22 cellular contexts compared by ENCODE assay signal in genomic region chr21:33751120-33751519, GRCh38.
A peak's percentile ranks its signal among the peaks of the same experiment; 100 is the strongest.
DNase-seq lines count a peak whose midpoint lies in the region; ATAC-seq, FAIRE-seq and TF ChIP-seq lines count a peak whose summit lies in the region.
"Had no signal": no experiment of that assay in that cellular context is flagged by ENCODE, and none has a peak within 500 bp of the region (broad histone marks: within the 10 kb centered on the region; RNA-seq: fewer than 3 reads in every experiment).

No MANE protein-coding gene starts in this region.

- H3K9me1 ChIP-seq in IMR-90 (ENCODE audit: insufficient read depth, low read length): peaks cover 5% of the 10 kb centered on the region; the same call in 1 of the 2 replicates

- TF ChIP-seq POLR2A in IMR-90 (IDR thresholded peaks at IDR 0.05; ENCODE audit: low read depth, low read length): no peak

- H3K14ac ChIP-seq in IMR-90 (replicated peaks; ENCODE audit: low read depth, low read length): no peak overlapping the region

- H2AK9ac ChIP-seq in IMR-90 (replicated peaks; ENCODE audit: low read depth, low read length, poor library complexity): no peak overlapping the region

- no peaks in the 10 kb centered on the region for H4K20me1 ChIP-seq in IMR-90 (ENCODE audit: insufficient read depth, low read length)

- no peak for TF ChIP-seq RAD21 in IMR-90 (IDR thresholded peaks at IDR 0.05; ENCODE audit: low read length)

- dilution Hi-C loops in IMR-90 (cut with HindIII; ENCODE audit: low sequenced_read_pairs, unreplicated experiment): no loop called here

- H2AFZ ChIP-seq in IMR-90 (replicated peaks; ENCODE audit: low read length, poor library complexity): no peak overlapping the region

- no TSS peak for BruUV-seq in A673 (replicated peaks; lab: Mats Ljungman, UMichigan)
- no TSS peak for BruUV-seq in IMR-90 (replicated peaks; lab: Mats Ljungman, UMichigan)

- in situ Hi-C loops in IMR-90 (cut with MboI; ENCODE audit: low sequenced_read_pairs): no loop called here

- H4K5ac ChIP-seq in IMR-90 (ENCODE audit: low read depth, low read length): no peak overlapping the region

- H3K4me3 ChIP-seq in A673 (ENCODE audit: low read depth, low read length, poor library complexity, severe bottlenecking) (no peak overlapping the region), IMR-90 (ENCODE audit: insufficient read depth, low read depth, low read length) (no peak overlapping the region), bronchial epithelial cell (ENCODE audit: low read depth, low read length) (no peak overlapping the region), right atrium auricular region (no peak overlapping the region), lower lobe of right lung (no peak overlapping the region)
- H3K4me3 ChIP-seq: lung, prostate gland had no signal

- H3K4ac ChIP-seq in IMR-90 (ENCODE audit: low read depth, low read length): no peak overlapping the region

- no CpG with 5 or more reads among the region's 1 CpG for WGBS in IMR-90 (ENCODE audit: extremely low coverage in 2 of 2, insufficient read length in 1 of 2), 2 experiments

- H3K23ac ChIP-seq in IMR-90 (ENCODE audit: low read depth, low read length): no peak overlapping the region; the same call in 1 of the 2 replicates

- DNase-seq in A673 (ENCODE audit: low spot score) (peak; percentile 11), IMR-90 (peak; percentile 19), bronchial epithelial cell (ENCODE audit: low read depth) (peak; percentile 11), right atrium auricular region (ENCODE audit: low spot score) (no peak), lower lobe of right lung (no peak), urothelium cell line (ENCODE audit: low spot score) (no peak), glomerular visceral epithelial cell (ENCODE audit: extremely low spot score) (no peak)
- DNase-seq: activated CD4-positive, CD25-positive, alpha-beta regulatory T cell; amygdala; CD4-positive, alpha-beta T cell; DND-41; natural killer cell; NCI-H1930; NCI-H524 treated with DMSO at 0.1 percent for 48 hours; SHP77 treated with DMSO at 0.1 percent for 48 hours; stimulated activated naive B cell treated with anti-CD40 and anti-IgM and Interleukin-4, amounts not matched to agents 10 μg/mL and 1 μg/mL and 100 μg/mL, for 72 hours had no signal

- no peak overlapping the region for H4K91ac ChIP-seq in IMR-90 (ENCODE audit: insufficient read depth, low read depth, low read length)

- peaks cover 17% of the 10 kb centered on the region for H3K9me3 ChIP-seq in A673 (ENCODE audit: low read depth, low read length, poor library complexity, severe bottlenecking)
- peaks cover 8% of the 10 kb centered on the region for H3K9me3 ChIP-seq in IMR-90 (ENCODE audit: control insufficient read depth, insufficient read depth, low read length)
- H3K9me3 ChIP-seq in right atrium auricular region: peaks cover 0 to 15% of the 10 kb centered on the region in 2 donors
- peaks cover 11% of the 10 kb centered on the region for H3K9me3 ChIP-seq in lower lobe of right lung
- H3K9me3 ChIP-seq: prostate gland had no signal

- H3K36me3 ChIP-seq in A673 (ENCODE audit: insufficient read depth, low read length, poor library complexity, severe bottlenecking): peaks cover 6% of the 10 kb centered on the region
- H3K36me3 ChIP-seq in IMR-90 (ENCODE audit: control insufficient read depth, insufficient read depth, low read length): peaks cover 8% of the 10 kb centered on the region
- no peaks in the 10 kb centered on the region for H3K36me3 ChIP-seq in bronchial epithelial cell (ENCODE audit: control insufficient read depth, insufficient read depth, low read length)
- no peaks in the 10 kb centered on the region for H3K36me3 ChIP-seq in right atrium auricular region
- H3K36me3 ChIP-seq in lower lobe of right lung: no peaks in the 10 kb centered on the region
- H3K36me3 ChIP-seq: prostate gland had no signal

- H2BK15ac ChIP-seq in IMR-90 (ENCODE audit: low read depth, low read length): no peak overlapping the region

- CTCF ChIA-PET in A673 (lab: Charles Lee) (no interaction called here), IMR-90 (lab: Yijun Ruan, JAX) (no interaction called here)

- intact Hi-C loops in A673 (cut with micrococcal nuclease; ENCODE audit: unreplicated experiment) (no loop called here), IMR-90 (cut with micrococcal nuclease) (loop anchor here (5.0 kb wide), 1 partner anchor 39 kb away; no protein-coding TSS in a partner anchor), lower lobe of right lung (cut with DNase I) (no loop called here)

- peaks cover 23% of the 10 kb centered on the region for H3K4me1 ChIP-seq in A673 (ENCODE audit: insufficient read depth, low read length, poor library complexity, severe bottlenecking)
- H3K4me1 ChIP-seq in IMR-90 (ENCODE audit: control insufficient read depth, insufficient read depth, low read length): no peaks in the 10 kb centered on the region
- H3K4me1 ChIP-seq in right atrium auricular region: peaks cover 0 to 27% of the 10 kb centered on the region in 2 donors
- H3K4me1 ChIP-seq in lower lobe of right lung: no peaks in the 10 kb centered on the region
- H3K4me1 ChIP-seq: prostate gland had no signal

- no peak overlapping the region; the same call in 1 of the 2 replicates for H2BK20ac ChIP-seq in IMR-90 (ENCODE audit: low read depth, low read length)

- H2BK5ac ChIP-seq in IMR-90 (ENCODE audit: low read depth, low read length, poor library complexity, severe bottlenecking): no peak overlapping the region

- no peak overlapping the region for H2AK5ac ChIP-seq in IMR-90 (ENCODE audit: low read depth, low read length)

- H3K79me1 ChIP-seq in IMR-90 (ENCODE audit: low read depth in 1 of 2, low read length in 2 of 2): peaks cover 0 to 10% of the 10 kb centered on the region in 2 experiments; a peak in 2 of 4 replicates

- H3K27me3 ChIP-seq in A673 (replicated peaks; ENCODE audit: insufficient read depth, low read depth, low read length, poor library complexity) (no peaks in the 10 kb centered on the region), IMR-90 (ENCODE audit: control insufficient read depth, insufficient read depth, low read length) (no peaks in the 10 kb centered on the region), bronchial epithelial cell (ENCODE audit: control insufficient read depth, insufficient read depth, low read length) (no peaks in the 10 kb centered on the region), right atrium auricular region (no peaks in the 10 kb centered on the region), lower lobe of right lung (ENCODE audit: low read depth) (no peaks in the 10 kb centered on the region)

- no peak overlapping the region for H3K9ac ChIP-seq in IMR-90 (ENCODE audit: low read depth, low read length)

- no peak for FAIRE-seq in bronchial epithelial cell (lab: Jason Lieb, UNC)
- no peak for FAIRE-seq in urothelium cell line (lab: Jason Lieb, UNC)
- FAIRE-seq: A204.1, colon had no signal

- H3K4me2 ChIP-seq in IMR-90 (ENCODE audit: low read depth, low read length): no peak overlapping the region

- no peak overlapping the region for H4K8ac ChIP-seq in IMR-90 (ENCODE audit: low read depth in 2 of 2, low read length in 2 of 2)

- H3K27ac ChIP-seq in A673 (ENCODE audit: low read depth, low read length, poor library complexity, severe bottlenecking) (no peak overlapping the region), IMR-90 (ENCODE audit: insufficient read depth, low read length) (no peak overlapping the region), right atrium auricular region (peak overlapping the region; percentile 44 to 49), lower lobe of right lung (no peak overlapping the region)
- H3K27ac ChIP-seq: prostate gland had no signal

- POLR2A ChIA-PET in A673 (lab: Charles Lee; ENCODE audit: low non-redundant PET): no interaction called here
- POLR2A ChIA-PET in IMR-90 (lab: Charles Lee; ENCODE audit: unreplicated experiment): no interaction called here

- no peak overlapping the region for H3K56ac ChIP-seq in IMR-90 (ENCODE audit: extremely low read depth, insufficient read depth, low read length)

- no peak for TF ChIP-seq CTCF in A673 (conservative IDR thresholded peaks at IDR 0.05; ENCODE audit: low read depth, low read length)
- no peak for TF ChIP-seq CTCF in IMR-90 (conservative IDR thresholded peaks at IDR 0.05; ENCODE audit: low read depth, low read length)
- TF ChIP-seq CTCF in bronchial epithelial cell (IDR thresholded peaks at IDR 0.05; ENCODE audit: insufficient read depth, low read length, severe bottlenecking): no peak
- TF ChIP-seq CTCF in right atrium auricular region (IDR thresholded peaks at IDR 0.05): no peak
- TF ChIP-seq CTCF in lower lobe of right lung (IDR thresholded peaks at IDR 0.05): no peak

- H2BK120ac ChIP-seq in IMR-90 (ENCODE audit: low read depth, low read length): no peak overlapping the region

- no peak for ATAC-seq in IMR-90 (ENCODE audit: low read depth)
- ATAC-seq in lower lobe of right lung: no peak
- no peak for ATAC-seq in HG02623 (IDR thresholded peaks at IDR 0.05; ENCODE audit: unreplicated experiment)
- ATAC-seq: activated T-helper 17 cell treated with anti-CD3 and anti-CD28 coated beads, Interleukin-2, amount 50 U/mL, for 72 hours; natural killer cell; stimulated activated naive B cell treated with anti-CD40 and anti-IgM and Interleukin-4, amounts not matched to agents 10 μg/mL and 1 μg/mL and 100 μg/mL, for 72 hours had no signal

- H3K18ac ChIP-seq in IMR-90 (ENCODE audit: low read depth, low read length): no peak overlapping the region

TF ChIP-seq in IMR-90, 13 proteins besides CTCF, POLR2A, EP300 and RAD21 (continues in another document):
- no peak for TF ChIP-seq RFX5 (IDR thresholded peaks at IDR 0.05; ENCODE audit: low read depth, low read length)
- TF ChIP-seq MAFK (IDR thresholded peaks at IDR 0.05; ENCODE audit: low read depth, low read length): no peak
- TF ChIP-seq NFE2L2 (IDR thresholded peaks at IDR 0.05; ENCODE audit: low read depth, low read length): no peak
- no peak for TF ChIP-seq CHD1 (IDR thresholded peaks at IDR 0.05; ENCODE audit: low read depth, low read length)
- no peak for TF ChIP-seq SMC3 (IDR thresholded peaks at IDR 0.05; ENCODE audit: low read depth, low read length)
- no peak for TF ChIP-seq MAZ (IDR thresholded peaks at IDR 0.05; ENCODE audit: borderline replicate concordance, low read depth, low read length)
- no peak for TF ChIP-seq RCOR1 (IDR thresholded peaks at IDR 0.05; ENCODE audit: insufficient replicate concordance, low read length)
- no peak for TF ChIP-seq BHLHE40 (IDR thresholded peaks at IDR 0.05; ENCODE audit: low read depth, low read length)
- TF ChIP-seq CEBPB (IDR thresholded peaks at IDR 0.05; ENCODE audit: low read depth, low read length): no peak
- no peak for TF ChIP-seq USF2 (IDR thresholded peaks at IDR 0.05; ENCODE audit: low read depth, low read length)
- no peak for TF ChIP-seq MXI1 (IDR thresholded peaks at IDR 0.05; ENCODE audit: borderline replicate concordance, low read depth, low read length)

Comparison
In these comparisons a context has a peak if more than half of its experiments do, and no peak if none do; other contexts are left out.
1. DNase-seq: peak in A673 (single experiment), IMR-90 (single experiment) and bronchial epithelial cell (single experiment); none in right atrium auricular region (single experiment), lower lobe of right lung (single experiment), urothelium cell line (single experiment) and glomerular visceral epithelial cell (single experiment).
2. H3K27ac ChIP-seq: peak in right atrium auricular region (2 of 2); none in A673 (single experiment), IMR-90 (single experiment) and lower lobe of right lung (single experiment).